Comparison of ENCODE assay signal across 11 cellular contexts in the genomic region with DNA sequence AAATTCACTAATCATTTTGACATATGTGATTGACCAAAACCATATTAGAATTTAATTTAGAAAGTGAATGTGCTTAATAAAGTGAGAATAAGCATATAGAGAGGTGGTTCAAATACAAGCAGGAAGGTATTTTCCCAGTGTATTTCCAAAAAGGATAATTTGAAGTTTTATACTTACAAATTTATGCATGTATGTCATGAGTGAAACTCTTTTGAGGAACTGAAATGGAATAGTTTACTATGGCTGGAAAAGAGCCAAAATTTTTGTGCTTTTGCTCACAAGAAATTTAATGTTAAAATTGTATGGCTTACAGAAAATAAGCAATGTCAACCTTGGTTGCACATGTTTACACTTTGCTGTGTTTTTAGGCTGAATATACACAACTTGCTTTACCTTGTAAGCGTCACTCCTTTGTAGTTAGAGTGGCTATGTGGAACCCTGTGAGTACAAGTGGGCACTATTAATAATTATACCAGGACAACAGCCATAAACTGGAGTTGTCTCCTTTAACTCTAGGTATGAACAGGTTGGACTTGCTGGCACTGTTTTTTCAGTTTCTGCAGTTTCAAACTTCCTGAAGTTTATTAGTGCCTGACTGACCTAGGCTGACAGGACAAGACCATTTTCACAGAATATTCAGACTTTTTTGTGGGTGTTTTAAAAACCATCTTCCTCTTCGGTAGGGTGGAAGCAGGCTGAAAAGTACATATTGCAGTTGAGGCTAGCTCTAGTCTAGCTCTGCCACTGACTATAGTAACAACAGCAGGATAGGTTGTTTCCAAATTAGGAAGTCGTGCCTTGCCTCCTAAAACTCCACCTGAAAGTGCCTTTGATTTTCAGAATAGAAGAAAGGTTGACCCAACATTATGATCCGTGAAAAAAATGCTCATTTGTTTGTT. TPM values are rescaled to one million over a fixed set of nuclear protein-coding genes. Genes with fewer than 3 reads are reported as not detected.
DNase-seq lines count a peak whose midpoint lies in the region; ATAC-seq, FAIRE-seq and TF ChIP-seq lines count a peak whose summit lies in the region.
"Had no signal": no experiment of that assay in that cellular context is flagged by ENCODE, and none has a peak within 500 bp of the region (broad histone marks: within the 10 kb centered on the region; RNA-seq: fewer than 3 reads in every experiment).

No MANE protein-coding gene starts in this region.

- peak overlapping the region; percentile 72 for H3K4me2 ChIP-seq in K562 (ENCODE audit: insufficient read depth, low read length)

- 8% methylated on average over 4 of the region's 4 CpGs for WGBS in K562 (ENCODE audit: insufficient coverage, low coverage, missing lambda C conversion rate)

- FAIRE-seq in K562 (lab: Jason Lieb, UNC): peak; percentile 35
- FAIRE-seq: RCC 7860 had no signal

- peak overlapping the region; percentile 40 to 50; a peak in 2 of 4 replicates for H3K9ac ChIP-seq in K562 (ENCODE audit: insufficient read depth in 1 of 2, low read depth in 2 of 2, low read length in 2 of 2)

- peaks cover 100% of the 10 kb centered on the region for H3K79me2 ChIP-seq in K562 (ENCODE audit: control insufficient read depth, insufficient read depth, low read length)

- intact Hi-C loops in K562 (cut with micrococcal nuclease): loop anchor here (2.0 kb wide), 1 partner anchor 24 kb away; no protein-coding TSS in a partner anchor

- TF ChIP-seq RAD21 in K562 (CRISPR knock-in tag; conservative IDR thresholded peaks at IDR 0.05 in 1 of 2, IDR thresholded peaks at IDR 0.05 in 1 of 2): no peak

- CTCF ChIA-PET in K562 (lab: Yijun Ruan, JAX; ENCODE audit: low intra/inter-chr PET ratio): no interaction called here

- no peaks in the 10 kb centered on the region; the same call in 2 of the 3 replicates for H3K36me3 ChIP-seq in K562 (ENCODE audit: control insufficient read depth, insufficient read depth, low read length)

- peak overlapping the region; percentile 68 for H3K27ac ChIP-seq in K562 (ENCODE audit: extremely low read depth, low read depth, low read length)

- no peak for TF ChIP-seq CTCF in K562 (IDR thresholded peaks at IDR 0.05 in 2 of 3, conservative IDR thresholded peaks at IDR 0.05 in 1 of 3; ENCODE audit: insufficient read depth in 2 of 3, low read depth in 1 of 3, low read length in 3 of 3)

- peak; percentile 34 to 44 for DNase-seq in NOMO-1 (lab: John Stamatoyannopoulos, UW; ENCODE audit: unreplicated experiment in 2 of 2)
- no peak for DNase-seq in NOMO-1 treated with dmso at 0.1 percent for 144 hours (lab: John Stamatoyannopoulos, UW; ENCODE audit: unreplicated experiment)
- DNase-seq in K562 (ENCODE audit: extremely low read depth in 1 of 4, low spot score in 3 of 4): no peak
- DNase-seq in renal cortical epithelial cell (ENCODE audit: low read depth): peak; percentile 76
- DNase-seq in activated CD4-positive, CD25-positive, alpha-beta regulatory T cell (lab: John Stamatoyannopoulos, UW): no peak
- DNase-seq in dedifferentiated amniotic fluid mesenchymal stem cell (ENCODE audit: extremely low spot score): no peak
- DNase-seq: amniotic stem cell, left cardiac atrium had no signal

- peaks cover 16% of the 10 kb centered on the region for H4K20me1 ChIP-seq in K562 (replicated peaks; ENCODE audit: control insufficient read depth, insufficient read depth, low read length)

- 0 out of 2 replicates have a peak overlapping the region, but pooled peaks have one; percentile 3 for H2AFZ ChIP-seq in K562 (ENCODE audit: low read depth, low read length)

- ATAC-seq in HG03103 (IDR thresholded peaks at IDR 0.05; ENCODE audit: low read depth, unreplicated experiment) (peak; percentile 31), K562 (peak; percentile 53), GM18873 (IDR thresholded peaks at IDR 0.05; ENCODE audit: low FRiP score, unreplicated experiment) (no peak)

- H3K4me1 ChIP-seq in K562 (replicated peaks in 1 of 2; ENCODE audit: control insufficient read depth in 2 of 2, insufficient read depth in 2 of 2, low read length in 2 of 2): peaks cover 9 to 54% of the 10 kb centered on the region in 2 experiments

- TF ChIP-seq POLR2A in K562 (conservative IDR thresholded peaks at IDR 0.05): no peak

- no peak for TF ChIP-seq EP300 in K562 (IDR thresholded peaks at IDR 0.05; ENCODE audit: low read length)

- POLR2A ChIA-PET in K562 (lab: Yijun Ruan, JAX): interaction anchor here (0.5 to 3.9 kb wide), 7 partner anchors 8 to 849 kb away, joined by 3 to 25 read pairs (median 3); no protein-coding TSS in a partner anchor

- H3K4me3 ChIP-seq in K562: no peak overlapping the region

- H3K9me1 ChIP-seq in K562 (ENCODE audit: control insufficient read depth, insufficient read depth, low read length): no peaks in the 10 kb centered on the region

- H3K27me3 ChIP-seq in K562 (ENCODE audit: control insufficient read depth in 2 of 2, insufficient read depth in 2 of 2, low read length in 2 of 2): no peaks in the 10 kb centered on the region

- in situ Hi-C loops in K562 (cut with MboI): no loop called here

- H3K9me3 ChIP-seq in K562 (replicated peaks; ENCODE audit: control insufficient read depth, insufficient read depth, low read depth, low read length): no peaks in the 10 kb centered on the region

- BruUV-seq in K562 (replicated peaks; lab: Mats Ljungman, UMichigan): no TSS peak

TF ChIP-seq in K562, 482 proteins besides CTCF, POLR2A, EP300 and RAD21 (continues in another document):
- TF ChIP-seq, protein P1, sequence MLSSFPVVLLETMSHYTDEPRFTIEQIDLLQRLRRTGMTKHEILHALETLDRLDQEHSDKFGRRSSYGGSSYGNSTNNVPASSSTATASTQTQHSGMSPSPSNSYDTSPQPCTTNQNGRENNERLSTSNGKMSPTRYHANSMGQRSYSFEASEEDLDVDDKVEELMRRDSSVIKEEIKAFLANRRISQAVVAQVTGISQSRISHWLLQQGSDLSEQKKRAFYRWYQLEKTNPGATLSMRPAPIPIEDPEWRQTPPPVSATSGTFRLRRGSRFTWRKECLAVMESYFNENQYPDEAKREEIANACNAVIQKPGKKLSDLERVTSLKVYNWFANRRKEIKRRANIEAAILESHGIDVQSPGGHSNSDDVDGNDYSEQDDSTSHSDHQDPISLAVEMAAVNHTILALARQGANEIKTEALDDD (IDR thresholded peaks at IDR 0.05): peak; percentile 13; the same call in 1 of the 2 replicates
- TF ChIP-seq SRSF1 (IDR thresholded peaks at IDR 0.05; ENCODE audit: low read depth, low read length): no peak
- TF ChIP-seq MAZ (CRISPR knock-in tag; conservative IDR thresholded peaks at IDR 0.05 in 1 of 2, IDR thresholded peaks at IDR 0.05 in 1 of 2): peak in 1 of 2 experiments; percentile 49; a peak in 1 of 4 replicates
- TF ChIP-seq, protein P2, sequence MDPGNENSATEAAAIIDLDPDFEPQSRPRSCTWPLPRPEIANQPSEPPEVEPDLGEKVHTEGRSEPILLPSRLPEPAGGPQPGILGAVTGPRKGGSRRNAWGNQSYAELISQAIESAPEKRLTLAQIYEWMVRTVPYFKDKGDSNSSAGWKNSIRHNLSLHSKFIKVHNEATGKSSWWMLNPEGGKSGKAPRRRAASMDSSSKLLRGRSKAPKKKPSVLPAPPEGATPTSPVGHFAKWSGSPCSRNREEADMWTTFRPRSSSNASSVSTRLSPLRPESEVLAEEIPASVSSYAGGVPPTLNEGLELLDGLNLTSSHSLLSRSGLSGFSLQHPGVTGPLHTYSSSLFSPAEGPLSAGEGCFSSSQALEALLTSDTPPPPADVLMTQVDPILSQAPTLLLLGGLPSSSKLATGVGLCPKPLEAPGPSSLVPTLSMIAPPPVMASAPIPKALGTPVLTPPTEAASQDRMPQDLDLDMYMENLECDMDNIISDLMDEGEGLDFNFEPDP (CRISPR knock-in tag; IDR thresholded peaks at IDR 0.05): no peak
- TF ChIP-seq NCOA6 (IDR thresholded peaks at IDR 0.05): 0 out of 2 replicates have a peak, but pooled peaks have one; percentile 27
- peak; percentile 51; the same call in 1 of the 2 replicates for TF ChIP-seq SP1 (CRISPR knock-in tag; IDR thresholded peaks at IDR 0.05)
- peak in 1 of 2 experiments; percentile 92; a peak in 2 of 4 replicates for TF ChIP-seq SRF (CRISPR knock-in tag; IDR thresholded peaks at IDR 0.05)
- peak; percentile 88 for TF ChIP-seq NFIC (IDR thresholded peaks at IDR 0.05)
- no peak for TF ChIP-seq JUND (IDR thresholded peaks at IDR 0.05; ENCODE audit: borderline replicate concordance, low read depth, low read length)
- 0 out of 3 replicates have a peak, but pooled peaks have one; percentile 22 for TF ChIP-seq JUND (tag; IDR thresholded peaks at IDR 0.05; ENCODE audit: borderline replicate concordance, low read depth, low read length)
- TF ChIP-seq PRMT5 (CRISPR knock-in tag; IDR thresholded peaks at IDR 0.05): no peak

RNA-seq across cellular contexts. Expression of gene AFDN, which starts 6.0 kb away (rescaled TPM):
- 294 and 779 TPM in 2 replicates for total RNA-seq in K562 (2011; cell fraction: chromatin; rRNA removed; ENCODE audit: low replicate concordance)
- 128 and 193 TPM in 2 replicates for total RNA-seq in K562 (2011; cell fraction: nucleolus; rRNA removed)
- total RNA-seq in K562 (2011; cell fraction: nucleoplasm; rRNA removed): 330 and 387 TPM in 2 replicates
- total RNA-seq in K562 (2014; rRNA removed) (91.9 and 117 TPM in 2 replicates), K562 (2014; rRNA removed; fragmentation: Illumina TruSeq; extraction: Trizol) (114 and 135 TPM in 2 replicates), K562 (2015; rRNA removed; fragmentation: Illumina TruSeq; extraction: Trizol) (111 and 112 TPM in 2 replicates), K562 (2021) (106 and 129 TPM in 2 replicates), renal cortical epithelial cell (84.9 and 142 TPM in 2 replicates)
- polyA plus RNA-seq in K562 (2011; rRNA removed) (95.7 and 96.7 TPM in 2 replicates), K562 (2014; fragmentation: Illumina TruSeq; extraction: Trizol) (95.0 and 105 TPM in 2 replicates), K562 (2014; fragmentation: Nextera tagmentation; extraction: Ambion mirVana) (1 to 10 TPM; 7.2 to 9.7 TPM), K562 (2014; rRNA removed) (78.9 and 96.4 TPM in 2 replicates)
- polyA plus RNA-seq in K562 (2011; cell fraction: cytosol; rRNA removed): 29.3 and 38.3 TPM in 2 replicates
- 374 and 388 TPM in 2 replicates for polyA plus RNA-seq in K562 (2011; cell fraction: nucleus; rRNA removed)
- polyA plus RNA-seq in K562 (2012): 62.0 and 64.2 TPM in 2 replicates
- polyA minus RNA-seq in K562 (2011; rRNA and poly(A)+ RNA removed): 183 and 194 TPM in 2 replicates
- 78.4 and 100 TPM in 2 replicates for polyA minus RNA-seq in K562 (2011; cell fraction: cytosol; rRNA and poly(A)+ RNA removed)
- polyA minus RNA-seq in K562 (2011; cell fraction: nucleus; rRNA and poly(A)+ RNA removed): 234 and 345 TPM in 2 replicates

Comparison
In these comparisons a context has a peak if more than half of its experiments do, and no peak if none do; other contexts are left out.
1. DNase-seq: peak in NOMO-1 (2 of 2) and renal cortical epithelial cell (single experiment); none in NOMO-1 treated with dmso at 0.1 percent for 144 hours (single experiment), K562 (0 of 4), activated CD4-positive, CD25-positive, alpha-beta regulatory T cell (0 of 4) and dedifferentiated amniotic fluid mesenchymal stem cell (single experiment).